ENCODE assay signal across 9 cellular contexts in genomic region chr17:47894498-47895253, GRCh38. TPM values are rescaled to one million over a fixed set of nuclear protein-coding genes. Genes with fewer than 3 reads are reported as not detected.
A peak's percentile ranks its signal among the peaks of the same experiment; 100 is the strongest.
DNase-seq lines count a peak whose midpoint lies in the region; ATAC-seq, FAIRE-seq and TF ChIP-seq lines count a peak whose summit lies in the region.
"Had no signal": no experiment of that assay in that cellular context is flagged by ENCODE, and none has a peak within 500 bp of the region (broad histone marks: within the 10 kb centered on the region; RNA-seq: fewer than 3 reads in every experiment).

No MANE protein-coding gene starts in this region.

- peak overlapping the region; percentile 99 for H3K27ac Mint-ChIP-seq in T-helper 1 cell treated with Interleukin-12 subunit alpha and Interleukin-12 subunit beta and Interleukin-4 antibody, amounts not matched to agents 30 μg/mL and 1 μg/mL, for 36 hours
- H3K27ac Mint-ChIP-seq in activated naive CD8-positive, alpha-beta T cell treated with anti-CD3 and anti-CD28 coated beads, Interleukin-2, amount 50 U/mL, for 24 hours, result peak overlapping the region; percentile 96

- H3K4me3 ChIP-seq in keratinocyte (ENCODE audit: control insufficient read depth in 2 of 3, extremely low read depth in 1 of 3, insufficient read depth in 2 of 3, low read depth in 1 of 3, low read length in 3 of 3) (peak overlapping the region; percentile 62 to 78 (median 71)), subcutaneous abdominal adipose tissue (ENCODE audit: low read depth in 1 of 5, low read length in 5 of 5) (peak overlapping the region; percentile 90 to 99 (median 97))

- TF ChIP-seq CTCF in keratinocyte (optimal IDR thresholded peaks at IDR 0.05 in 1 of 3, IDR thresholded peaks at IDR 0.05 in 1 of 3, conservative IDR thresholded peaks at IDR 0.05 in 1 of 3; ENCODE audit: extremely low read depth in 1 of 3, insufficient read depth in 2 of 3, low read length in 3 of 3), result peak in 1 of 3 experiments; percentile 6

- H3K4me2 ChIP-seq in keratinocyte (ENCODE audit: control insufficient read depth, extremely low read depth, insufficient read depth, low read depth, low read length), result peak overlapping the region; percentile 80

- H3K4me1 Mint-ChIP-seq in T-helper 1 cell treated with Interleukin-12 subunit alpha and Interleukin-12 subunit beta and Interleukin-4 antibody, amounts not matched to agents 30 μg/mL and 1 μg/mL, for 36 hours (ENCODE audit: low read depth), result peaks cover 34% of the 10 kb centered on the region
- H3K4me1 Mint-ChIP-seq in activated naive CD8-positive, alpha-beta T cell treated with anti-CD3 and anti-CD28 coated beads, Interleukin-2, amount 50 U/mL, for 24 hours, result peaks cover 35% of the 10 kb centered on the region

- DNase-seq in T-helper 1 cell, result no peak
- no peak for DNase-seq in activated naive CD8-positive, alpha-beta T cell treated with anti-CD3 and anti-CD28 coated beads, Interleukin-2, amount 50 U/mL, for 24 hours
- DNase-seq in keratinocyte (ENCODE audit: low read depth, low spot score), result no peak
- no peak for DNase-seq in hypothalamus (lab: John Stamatoyannopoulos, UW)
- no peak for DNase-seq in left colon
- DNase-seq: amniotic stem cell had no signal

- peaks cover 9% of the 10 kb centered on the region for H3K79me2 ChIP-seq in keratinocyte (ENCODE audit: control insufficient read depth, insufficient read depth, low read length)

- H3K9me1 ChIP-seq in keratinocyte (ENCODE audit: control insufficient read depth, extremely low read depth, insufficient read depth, low read length), result no peaks in the 10 kb centered on the region

- ATAC-seq in activated naive CD8-positive, alpha-beta T cell treated with anti-CD3 and anti-CD28 coated beads, Interleukin-2, amount 50 U/mL, for 24 hours, result no peak
- no peak for ATAC-seq in left colon
- ATAC-seq in GM19023 (IDR thresholded peaks at IDR 0.05; ENCODE audit: unreplicated experiment), result no peak

- intact Hi-C loops in left colon (cut with DNase I, micrococcal nuclease), result no loop called here

- H3K4me3 Mint-ChIP-seq in T-helper 1 cell treated with Interleukin-12 subunit alpha and Interleukin-12 subunit beta and Interleukin-4 antibody, amounts not matched to agents 30 μg/mL and 1 μg/mL, for 36 hours, result peak overlapping the region; percentile 98
- H3K4me3 Mint-ChIP-seq in activated naive CD8-positive, alpha-beta T cell treated with anti-CD3 and anti-CD28 coated beads, Interleukin-2, amount 50 U/mL, for 24 hours, result peak overlapping the region; percentile 96

- H4K20me1 ChIP-seq in keratinocyte (ENCODE audit: control insufficient read depth, extremely low read depth, insufficient read depth, low read length), result no peaks in the 10 kb centered on the region

- H3K27me3 ChIP-seq in keratinocyte (ENCODE audit: control insufficient read depth, extremely low read depth, insufficient read depth, low read length) (no peaks in the 10 kb centered on the region), subcutaneous abdominal adipose tissue (ENCODE audit: control insufficient read depth in 5 of 5, insufficient read depth in 4 of 5, low read length in 5 of 5) (no peaks in the 10 kb centered on the region)

- H3K36me3 Mint-ChIP-seq in T-helper 1 cell treated with Interleukin-12 subunit alpha and Interleukin-12 subunit beta and Interleukin-4 antibody, amounts not matched to agents 30 μg/mL and 1 μg/mL, for 36 hours (ENCODE audit: low read depth), result peaks cover 16% of the 10 kb centered on the region
- H3K36me3 Mint-ChIP-seq in activated naive CD8-positive, alpha-beta T cell treated with anti-CD3 and anti-CD28 coated beads, Interleukin-2, amount 50 U/mL, for 24 hours (ENCODE audit: low read depth), result peaks cover 8% of the 10 kb centered on the region

- peak overlapping the region; percentile 52 for H2AFZ ChIP-seq in keratinocyte (ENCODE audit: control insufficient read depth, low read length)

- H3K27ac ChIP-seq in keratinocyte (ENCODE audit: control insufficient read depth, insufficient read depth, low read length), result peak overlapping the region; percentile 67
- H3K27ac ChIP-seq in subcutaneous abdominal adipose tissue (ENCODE audit: low read depth, low read length), result peak overlapping the region; percentile 90

- peak overlapping the region; percentile 81 for H3K9ac ChIP-seq in keratinocyte (ENCODE audit: control insufficient read depth, extremely low read depth, insufficient read depth, low read length)
- peak overlapping the region; percentile 81 to 100 (median 95) for H3K9ac ChIP-seq in subcutaneous abdominal adipose tissue (ENCODE audit: low read length in 5 of 5)

- H3K9me3 Mint-ChIP-seq in T-helper 1 cell treated with Interleukin-12 subunit alpha and Interleukin-12 subunit beta and Interleukin-4 antibody, amounts not matched to agents 30 μg/mL and 1 μg/mL, for 36 hours, result no peaks in the 10 kb centered on the region
- H3K9me3 Mint-ChIP-seq in activated naive CD8-positive, alpha-beta T cell treated with anti-CD3 and anti-CD28 coated beads, Interleukin-2, amount 50 U/mL, for 24 hours, result no peaks in the 10 kb centered on the region

- dilution Hi-C loops in keratinocyte (cut with MboI; ENCODE audit: extremely low pct_ligation_motif_present, low sequenced_read_pairs), result no loop called here

- no peaks in the 10 kb centered on the region for H3K27me3 Mint-ChIP-seq in T-helper 1 cell treated with Interleukin-12 subunit alpha and Interleukin-12 subunit beta and Interleukin-4 antibody, amounts not matched to agents 30 μg/mL and 1 μg/mL, for 36 hours (ENCODE audit: low read depth)
- H3K27me3 Mint-ChIP-seq in activated naive CD8-positive, alpha-beta T cell treated with anti-CD3 and anti-CD28 coated beads, Interleukin-2, amount 50 U/mL, for 24 hours, result peaks cover 4% of the 10 kb centered on the region

- H3K36me3 ChIP-seq in keratinocyte (ENCODE audit: control insufficient read depth in 2 of 2, extremely low read depth in 1 of 2, insufficient read depth in 2 of 2, low read length in 2 of 2) (peaks cover 0 to 4% of the 10 kb centered on the region in 2 experiments), subcutaneous abdominal adipose tissue (ENCODE audit: control insufficient read depth in 5 of 5, insufficient read depth in 5 of 5, low read length in 5 of 5) (peaks cover 0 to 2% (median 0%) of the 10 kb centered on the region in 5 donors)

- no peak for FAIRE-seq in keratinocyte (lab: Jason Lieb, UNC)

- H3K4me1 ChIP-seq in keratinocyte (ENCODE audit: control insufficient read depth, extremely low read depth, insufficient read depth, low read length) (peaks cover 29% of the 10 kb centered on the region), subcutaneous abdominal adipose tissue (ENCODE audit: control insufficient read depth in 5 of 5, insufficient read depth in 5 of 5, low read length in 5 of 5) (peaks cover 4 to 40% (median 33%) of the 10 kb centered on the region in 5 donors)

- H3K9me3 ChIP-seq in keratinocyte (ENCODE audit: control insufficient read depth, low read depth, low read length), result no peaks in the 10 kb centered on the region
- H3K9me3 ChIP-seq in subcutaneous abdominal adipose tissue (ENCODE audit: control insufficient read depth in 5 of 5, low read length in 5 of 5), result no peaks in the 10 kb centered on the region

RNA-seq across cellular contexts. Expression of gene SP2, which starts 1.4 kb away (rescaled TPM):
- 1.4 to 3.9 TPM (median 2.1 TPM) in 3 replicates for polyA plus RNA-seq in keratinocyte
- 3.3 TPM for polyA plus RNA-seq in keratinocyte (2011; ENCODE audit: low read depth)
- polyA plus RNA-seq in keratinocyte (2011; cell fraction: cytosol; rRNA removed), result 4.6 and 5.4 TPM in 2 replicates
- 12.5 and 13.3 TPM in 2 replicates for polyA plus RNA-seq in keratinocyte (2011; cell fraction: nucleus; rRNA removed)
- polyA plus RNA-seq in keratinocyte (2012; ENCODE audit: low replicate concordance), result 9.8 and 11.7 TPM in 2 replicates
- polyA minus RNA-seq in keratinocyte, result 3.7 to 19.6 TPM (median 4.8 TPM) in 3 replicates
- 6.7 TPM for polyA minus RNA-seq in keratinocyte (2011; cell fraction: cytosol; rRNA and poly(A)+ RNA removed)
- polyA minus RNA-seq in keratinocyte (2011; cell fraction: nucleus; rRNA and poly(A)+ RNA removed), result 1.9 and 3.6 TPM in 2 replicates
- total RNA-seq in left colon, result 10 to 100 TPM; 21.7 to 22.3 TPM

RNA-seq across cellular contexts. Expression of gene SP6, which starts 43.7 kb away (rescaled TPM):
- 2.0 to 3.0 TPM (median 2.0 TPM) in 3 replicates for polyA plus RNA-seq in keratinocyte
- 1.6 TPM for polyA plus RNA-seq in keratinocyte (2011; ENCODE audit: low read depth)
- polyA plus RNA-seq in keratinocyte (2011; cell fraction: cytosol; rRNA removed), result 2.0 and 2.1 TPM in 2 replicates
- 6.7 and 8.5 TPM in 2 replicates for polyA plus RNA-seq in keratinocyte (2011; cell fraction: nucleus; rRNA removed)
- polyA plus RNA-seq in keratinocyte (2012; ENCODE audit: low replicate concordance), result 3.1 and 9.5 TPM in 2 replicates
- polyA minus RNA-seq in keratinocyte, result 1.2 to 2.5 TPM (median 1.6 TPM) in 3 replicates
- 2.5 TPM for polyA minus RNA-seq in keratinocyte (2011; cell fraction: cytosol; rRNA and poly(A)+ RNA removed)
- polyA minus RNA-seq in keratinocyte (2011; cell fraction: nucleus; rRNA and poly(A)+ RNA removed), result 4.4 and 4.5 TPM in 2 replicates
- 10 to 100 TPM in 1 of 2 donors, 1 to 10 TPM in 1; 4.4 to 20.5 TPM for total RNA-seq in left colon

RNA-seq across cellular contexts. Expression of gene PNPO, which starts 46.7 kb away (rescaled TPM):
- polyA plus RNA-seq in keratinocyte, result 35.5 to 71.9 TPM (median 41.1 TPM) in 3 replicates
- polyA plus RNA-seq in keratinocyte (2011; ENCODE audit: low read depth), result 5.4 TPM
- polyA plus RNA-seq in keratinocyte (2011; cell fraction: cytosol; rRNA removed), result 41.4 and 45.0 TPM in 2 replicates
- polyA plus RNA-seq in keratinocyte (2011; cell fraction: nucleus; rRNA removed), result 31.6 and 37.0 TPM in 2 replicates
- polyA plus RNA-seq in keratinocyte (2012; ENCODE audit: low replicate concordance), result 19.8 and 30.0 TPM in 2 replicates
- 54.3 to 92.5 TPM (median 80.0 TPM) in 3 replicates for polyA minus RNA-seq in keratinocyte
- 65.0 TPM for polyA minus RNA-seq in keratinocyte (2011; cell fraction: cytosol; rRNA and poly(A)+ RNA removed)
- 19.4 and 26.8 TPM in 2 replicates for polyA minus RNA-seq in keratinocyte (2011; cell fraction: nucleus; rRNA and poly(A)+ RNA removed)
- 10 to 100 TPM; 24.9 to 26.0 TPM for total RNA-seq in left colon

RNA-seq across cellular contexts. Expression of gene SCRN2, which starts 53.6 kb away (rescaled TPM):
- 17.1 to 26.4 TPM (median 24.8 TPM) in 3 replicates for polyA plus RNA-seq in keratinocyte
- 7.4 TPM for polyA plus RNA-seq in keratinocyte (2011; ENCODE audit: low read depth)
- polyA plus RNA-seq in keratinocyte (2011; cell fraction: cytosol; rRNA removed), result 9.8 and 21.7 TPM in 2 replicates
- 62.5 and 68.2 TPM in 2 replicates for polyA plus RNA-seq in keratinocyte (2011; cell fraction: nucleus; rRNA removed)
- polyA plus RNA-seq in keratinocyte (2012; ENCODE audit: low replicate concordance), result 19.2 and 28.0 TPM in 2 replicates
- polyA minus RNA-seq in keratinocyte, result 14.6 to 22.0 TPM (median 14.9 TPM) in 3 replicates
- polyA minus RNA-seq in keratinocyte (2011; cell fraction: cytosol; rRNA and poly(A)+ RNA removed), result 17.8 TPM
- polyA minus RNA-seq in keratinocyte (2011; cell fraction: nucleus; rRNA and poly(A)+ RNA removed), result 15.2 and 16.5 TPM in 2 replicates
- 10 to 100 TPM; 51.0 to 53.7 TPM for total RNA-seq in left colon
